In genomic region chr22:18001894-18002315, GRCh38 we compare ENCODE assay signal across 1 cellular context.
TF ChIP-seq lines count a peak whose summit lies in the region.

No MANE protein-coding gene starts in this region.

TF ChIP-seq in HepG2, 621 proteins besides CTCF, POLR2A, EP300 and RAD21 (continued from another document):
- TF ChIP-seq ADNP (CRISPR knock-in tag; IDR thresholded peaks at IDR 0.05) (peak; percentile 59; the same call in 1 of the 2 replicates), KDM1A (CRISPR knock-in tag; IDR thresholded peaks at IDR 0.05) (peak; percentile 51; the same call in 1 of the 2 replicates), THAP9 (CRISPR knock-in tag; IDR thresholded peaks at IDR 0.05; ENCODE audit: borderline replicate concordance) (peak; percentile 41; the same call in 1 of the 2 replicates), ZNF574 (CRISPR knock-in tag; IDR thresholded peaks at IDR 0.05) (0 out of 2 replicates have a peak, but pooled peaks have one; percentile 3), ZFP91 (CRISPR knock-in tag; IDR thresholded peaks at IDR 0.05; ENCODE audit: borderline replicate concordance) (peak; percentile 100), DMAP1 (CRISPR knock-in tag; IDR thresholded peaks at IDR 0.05) (peak; percentile 11; the same call in 1 of the 2 replicates), KDM5B (CRISPR knock-in tag; IDR thresholded peaks at IDR 0.05; ENCODE audit: borderline replicate concordance) (peak; percentile 3; the same call in 1 of the 2 replicates), ZNF275 (CRISPR knock-in tag; IDR thresholded peaks at IDR 0.05; ENCODE audit: borderline replicate concordance) (0 out of 2 replicates have a peak, but pooled peaks have one; percentile 1)
